ENCODE assay signal across 34 cellular contexts in the genomic region with DNA sequence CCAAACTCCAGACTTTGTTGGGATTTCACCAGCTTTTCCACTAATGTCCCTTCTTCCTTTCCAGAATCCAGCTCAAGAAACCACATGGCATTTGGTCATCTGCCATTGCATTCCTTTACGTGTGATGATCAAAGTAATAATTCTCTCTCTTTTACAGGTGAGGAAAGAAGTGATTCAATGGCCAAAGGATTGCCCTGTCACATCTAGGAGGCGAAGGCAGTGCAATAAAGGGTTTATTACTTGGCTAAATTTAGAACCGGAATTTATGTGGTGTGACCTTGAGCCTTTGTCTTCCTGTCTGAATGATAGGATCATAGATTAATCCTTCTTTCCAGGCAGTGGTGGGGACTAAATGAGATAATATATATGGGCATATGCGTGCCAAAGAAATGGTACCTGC. TPM values are rescaled to one million over a fixed set of nuclear protein-coding genes. Genes with fewer than 3 reads are reported as not detected.
"Had no signal": no experiment of that assay in that cellular context is flagged by ENCODE, and none has a peak within 500 bp of the region (broad histone marks: within the 10 kb centered on the region; RNA-seq: fewer than 3 reads in every experiment).

No MANE protein-coding gene starts in this region.

- DNase-seq: activated CD4-positive, alpha-beta memory T cell treated with anti-CD3 and anti-CD28 coated beads for 36 hours; activated CD4-positive, alpha-beta T cell treated with anti-CD3 and anti-CD28 coated beads, Interleukin-2, amount 10 ng/mL, durations not matched to agents 24 days and 14 days; activated CD4-positive, CD25-positive, alpha-beta regulatory T cell treated with anti-CD3 and anti-CD28 coated beads, Interleukin-2, amount 50 U/mL, for 72 hours; activated CD8-positive, alpha-beta memory T cell treated with anti-CD3 and anti-CD28 coated beads, Interleukin-2, amount 50 U/mL, for 4 hours; activated effector memory CD4-positive, alpha-beta T cell treated with anti-CD3 and anti-CD28 coated beads, Interleukin-2, amount 50 U/mL, for 16 hours; activated naive CD4-positive, alpha-beta T cell treated with anti-CD3 and anti-CD28 coated beads for 36 hours; activated naive CD8-positive, alpha-beta T cell treated with anti-CD3 and anti-CD28 coated beads for 36 hours; activated T-cell treated with anti-CD3 and anti-CD28 coated beads, Interleukin-2, amount 50 U/mL, for 1 hour; caudate nucleus; cortex of kidney; effector memory CD8-positive, alpha-beta T cell; erythroblast; hippocampal formation; left lung; lower lobe of right lung; mesenchymal stem cell; natural killer cell; posterior cingulate gyrus; right lobe of liver; stimulated activated CD4-positive, alpha-beta T cell treated with anti-CD3 and anti-CD28 coated beads, Interleukin-12 subunit alpha, Interleukin-12 subunit beta, amount 100 ng/mL, for 4 hours; stimulated activated CD4-positive, alpha-beta T cell treated with anti-CD3 and anti-CD28 coated beads, Interleukin-4, amount 100 ng/mL, for 1 hour; stimulated activated naive CD8-positive, alpha-beta T cell treated with anti-CD3 and anti-CD28 coated beads, Interleukin-15, Interleukin-2, amounts not matched to agents 100 U/mL and 50 U/mL, for 24 hours; T-helper 9 cell; testis; trophoblast cell; uterus; WERI-Rb-1 had no signal

- H3K4me3 ChIP-seq: gastroesophageal sphincter, left lung, lower lobe of right lung, neural progenitor cell, right lobe of liver, skin epidermis, testis, uterus had no signal

- H3K4me1 ChIP-seq: gastroesophageal sphincter, left lung, lower lobe of right lung, neural progenitor cell, right lobe of liver, testis, uterus had no signal

- H2AFZ ChIP-seq: neural progenitor cell had no signal

- H3K9ac ChIP-seq: neural progenitor cell had no signal

- H3K4me3 Mint-ChIP-seq: activated CD4-positive, alpha-beta memory T cell treated with anti-CD3 and anti-CD28 coated beads for 36 hours; activated CD4-positive, alpha-beta T cell treated with anti-CD3 and anti-CD28 coated beads, Interleukin-2, amount 10 ng/mL, durations not matched to agents 24 days and 14 days; activated naive CD4-positive, alpha-beta T cell treated with anti-CD3 and anti-CD28 coated beads for 36 hours; activated naive CD8-positive, alpha-beta T cell treated with anti-CD3 and anti-CD28 coated beads for 36 hours; activated T-helper 1 cell treated with anti-CD3 and anti-CD28 coated beads, Interleukin-12 subunit alpha, Interleukin-12 subunit beta, Interleukin-2, Interleukin-4 antibody, amounts not matched to agents 30 ng/mL and 10 ng/mL and 1 ng/mL, durations not matched to agents 14 hours and 24 hours and 36 hours; effector memory CD8-positive, alpha-beta T cell; natural killer cell; neural progenitor cell; T-helper 1 cell treated with Interleukin-12 subunit alpha and Interleukin-12 subunit beta and Interleukin-4 antibody, amounts not matched to agents 30 μg/mL and 1 μg/mL, for 36 hours had no signal

- H3K36me3 Mint-ChIP-seq: activated CD4-positive, alpha-beta memory T cell treated with anti-CD3 and anti-CD28 coated beads for 36 hours; activated naive CD8-positive, alpha-beta T cell treated with anti-CD3 and anti-CD28 coated beads for 36 hours; natural killer cell; neural progenitor cell had no signal

- H3K27me3 ChIP-seq: left lung, neural progenitor cell, right lobe of liver, testis, uterus had no signal

- H3K4me2 ChIP-seq: neural progenitor cell had no signal

- H3K9me3 ChIP-seq: gastroesophageal sphincter, left lung, lower lobe of right lung, right lobe of liver, testis, uterus had no signal

- H3K9me3 Mint-ChIP-seq: activated CD4-positive, alpha-beta memory T cell treated with anti-CD3 and anti-CD28 coated beads for 36 hours; activated CD4-positive, alpha-beta T cell treated with anti-CD3 and anti-CD28 coated beads, Interleukin-2, amount 10 ng/mL, durations not matched to agents 24 days and 14 days; activated naive CD4-positive, alpha-beta T cell treated with anti-CD3 and anti-CD28 coated beads for 36 hours; activated naive CD8-positive, alpha-beta T cell treated with anti-CD3 and anti-CD28 coated beads for 36 hours; activated T-helper 1 cell treated with anti-CD3 and anti-CD28 coated beads, Interleukin-12 subunit alpha, Interleukin-12 subunit beta, Interleukin-2, Interleukin-4 antibody, amounts not matched to agents 30 ng/mL and 10 ng/mL and 1 ng/mL, durations not matched to agents 14 hours and 24 hours and 36 hours; effector memory CD8-positive, alpha-beta T cell; natural killer cell; T-helper 1 cell treated with Interleukin-12 subunit alpha and Interleukin-12 subunit beta and Interleukin-4 antibody, amounts not matched to agents 30 μg/mL and 1 μg/mL, for 36 hours had no signal

- H3K27ac Mint-ChIP-seq: activated CD4-positive, alpha-beta memory T cell treated with anti-CD3 and anti-CD28 coated beads for 36 hours; activated CD4-positive, alpha-beta T cell treated with anti-CD3 and anti-CD28 coated beads, Interleukin-2, amount 10 ng/mL, durations not matched to agents 24 days and 14 days; activated naive CD4-positive, alpha-beta T cell treated with anti-CD3 and anti-CD28 coated beads for 36 hours; activated naive CD8-positive, alpha-beta T cell treated with anti-CD3 and anti-CD28 coated beads for 36 hours; activated T-helper 1 cell treated with anti-CD3 and anti-CD28 coated beads, Interleukin-12 subunit alpha, Interleukin-12 subunit beta, Interleukin-2, Interleukin-4 antibody, amounts not matched to agents 30 ng/mL and 10 ng/mL and 1 ng/mL, durations not matched to agents 14 hours and 24 hours and 36 hours; effector memory CD8-positive, alpha-beta T cell; natural killer cell; neural progenitor cell; T-helper 1 cell treated with Interleukin-12 subunit alpha and Interleukin-12 subunit beta and Interleukin-4 antibody, amounts not matched to agents 30 μg/mL and 1 μg/mL, for 36 hours had no signal

- H3K36me3 ChIP-seq: gastroesophageal sphincter, left lung, lower lobe of right lung, neural progenitor cell, right lobe of liver, uterus, WERI-Rb-1 had no signal

- H3K4me1 Mint-ChIP-seq: activated CD4-positive, alpha-beta T cell treated with anti-CD3 and anti-CD28 coated beads, Interleukin-2, amount 10 ng/mL, durations not matched to agents 24 days and 14 days; activated naive CD8-positive, alpha-beta T cell treated with anti-CD3 and anti-CD28 coated beads for 36 hours; natural killer cell; neural progenitor cell had no signal

- H3K27ac ChIP-seq: gastroesophageal sphincter, left lung, lower lobe of right lung, neural progenitor cell, right lobe of liver, skin epidermis, testis, uterus, WERI-Rb-1 had no signal

- ATAC-seq: effector memory CD8-positive, alpha-beta T cell; gastroesophageal sphincter; left lung; lower lobe of right lung; natural killer cell; right lobe of liver; stimulated activated naive CD8-positive, alpha-beta T cell treated with anti-CD3 and anti-CD28 coated beads, Interleukin-15, Interleukin-2, amounts not matched to agents 100 U/mL and 50 U/mL, for 24 hours had no signal

- H3K27me3 Mint-ChIP-seq: activated CD4-positive, alpha-beta memory T cell treated with anti-CD3 and anti-CD28 coated beads for 36 hours; effector memory CD8-positive, alpha-beta T cell had no signal

RNA-seq across cellular contexts. Expression of gene COBL, which starts 58.3 kb away (rescaled TPM):
- total RNA-seq: activated CD4-positive, alpha-beta memory T cell treated with anti-CD3 and anti-CD28 coated beads for 36 hours; activated CD4-positive, alpha-beta T cell treated with anti-CD3 and anti-CD28 coated beads, Interleukin-2, amount 10 ng/mL, durations not matched to agents 24 days and 14 days; activated CD8-positive, alpha-beta memory T cell treated with anti-CD3 and anti-CD28 coated beads for 36 hours; activated naive CD4-positive, alpha-beta T cell treated with anti-CD3 and anti-CD28 coated beads for 36 hours; activated naive CD8-positive, alpha-beta T cell treated with anti-CD3 and anti-CD28 coated beads for 36 hours; activated T-helper 1 cell treated with anti-CD3 and anti-CD28 coated beads, Interleukin-12 subunit alpha, Interleukin-12 subunit beta, Interleukin-2, Interleukin-4 antibody, amounts not matched to agents 30 ng/mL and 10 ng/mL and 1 ng/mL, durations not matched to agents 14 hours and 24 hours and 36 hours; fibroblast of villous mesenchyme; natural killer cell had no signal
